ENCODE assay signal across 10 cellular contexts in genomic region chr2:113818382-113818951, GRCh38.
A peak's percentile ranks its signal among the peaks of the same experiment; 100 is the strongest.
DNase-seq lines count a peak whose midpoint lies in the region; FAIRE-seq and TF ChIP-seq lines count a peak whose summit lies in the region.
"Had no signal": no experiment of that assay in that cellular context is flagged by ENCODE, and none has a peak within 500 bp of the region (broad histone marks: within the 10 kb centered on the region; RNA-seq: fewer than 3 reads in every experiment).

No MANE protein-coding gene starts in this region.

- H3K4me1 Mint-ChIP-seq in activated naive CD4-positive, alpha-beta T cell treated with anti-CD3 and anti-CD28 coated beads for 36 hours (ENCODE audit: low read depth) = no peaks in the 10 kb centered on the region
- H3K4me1 Mint-ChIP-seq in immature natural killer cell = no peaks in the 10 kb centered on the region
- H3K4me1 Mint-ChIP-seq: activated naive CD8-positive, alpha-beta T cell treated with anti-CD3 and anti-CD28 coated beads, Interleukin-2, amount 10 ng/mL, durations not matched to agents 7 days and 5 days had no signal

- H3K27ac ChIP-seq in AG04450 (ENCODE audit: low read depth, low read length) (peak overlapping the region; percentile 90), H1 (ENCODE audit: low read depth, low read length) (no peak overlapping the region), mesodermal cell (ENCODE audit: low read depth, low read length, severe bottlenecking) (peak overlapping the region; percentile 71)

- TF ChIP-seq POLR2A in H1 (IDR thresholded peaks at IDR 0.05; ENCODE audit: control extremely low read depth in 1 of 2, low read depth in 2 of 2, low read length in 2 of 2) = no peak

- H3K9me3 ChIP-seq in AG04450 (ENCODE audit: control insufficient read depth, insufficient read depth, low read length) = no peaks in the 10 kb centered on the region
- H3K9me3 ChIP-seq in H1 (ENCODE audit: insufficient read depth in 2 of 2, low read depth in 1 of 2, low read length in 1 of 2) = no peaks in the 10 kb centered on the region
- no peaks in the 10 kb centered on the region for H3K9me3 ChIP-seq in mesodermal cell (ENCODE audit: control insufficient read depth, low read length)

- CTCF ChIA-PET in AG04450 (lab: Charles Lee) = interaction anchor here (1.3 kb wide), 1 partner anchor 27 kb away, joined by 4 read pairs; no protein-coding TSS in a partner anchor
- CTCF ChIA-PET in H1 (lab: Charles Lee; ENCODE audit: partially characterized antibody) = interaction anchor here (0.5 to 2.0 kb wide), 3 partner anchors 10 to 1906 kb away, joined by 3 to 5 read pairs (median 3); no protein-coding TSS in a partner anchor
- CTCF ChIA-PET in activated naive CD4-positive, alpha-beta T cell treated with anti-CD3 and anti-CD28 coated beads for 36 hours (lab: Charles Lee) = no interaction called here

- no peak overlapping the region for H3K9ac ChIP-seq in H1 (replicated peaks in 1 of 4; ENCODE audit: extremely low read depth in 1 of 4, low read depth in 3 of 4, low read length in 3 of 4)

- H3K4me3 ChIP-seq in AG04450 (ENCODE audit: low read depth, low read length) = peak overlapping the region; percentile 29; the same call in 1 of the 2 replicates
- no peak overlapping the region for H3K4me3 ChIP-seq in H1 (ENCODE audit: extremely low read depth in 1 of 4, insufficient read depth in 2 of 4, low read depth in 3 of 4, low read length in 4 of 4)
- no peak overlapping the region for H3K4me3 ChIP-seq in mesodermal cell (ENCODE audit: extremely low read depth, insufficient read depth, low read length, poor library complexity, severe bottlenecking)

- DNase-seq in AG04450 (ENCODE audit: low read depth, low spot score) (peak; percentile 98), LoVo (ENCODE audit: low spot score) (peak; percentile 90), H1 (ENCODE audit: low read depth in 1 of 2, low spot score in 2 of 2) (peak in 1 of 2 experiments; percentile 27), NCI-H146 treated with DMSO at 0.1 percent for 48 hours (lab: John Stamatoyannopoulos, UW; ENCODE audit: unreplicated experiment) (no peak), DMS153 treated with DMSO at 0.1 percent for 48 hours (lab: John Stamatoyannopoulos, UW; ENCODE audit: unreplicated experiment) (no peak), immature natural killer cell (no peak)
- DNase-seq in activated naive CD4-positive, alpha-beta T cell treated with anti-CD3 and anti-CD28 coated beads for 36 hours = no peak
- DNase-seq: activated naive CD8-positive, alpha-beta T cell treated with anti-CD3 and anti-CD28 coated beads, Interleukin-2, amount 10 ng/mL, durations not matched to agents 7 days and 5 days had no signal

- peak overlapping the region in 1 of 2 experiments; percentile 12; a peak in 1 of 4 replicates for H3K4me2 ChIP-seq in H1 (ENCODE audit: insufficient read depth in 1 of 2, low read depth in 2 of 2, low read length in 2 of 2)

- TF ChIP-seq RAD21 in H1 (IDR thresholded peaks at IDR 0.05 in 1 of 2, conservative IDR thresholded peaks at IDR 0.05 in 1 of 2; ENCODE audit: low read depth in 2 of 2, low read length in 2 of 2) = no peak

- H3K14ac ChIP-seq in H1 (ENCODE audit: insufficient read length) = no peak overlapping the region

- peak overlapping the region; percentile 81; the same call in 1 of the 2 replicates for H2BK15ac ChIP-seq in H1 (ENCODE audit: low read length)

- FAIRE-seq in H1 (lab: Jason Lieb, UNC) = no peak

- H2AFZ ChIP-seq in H1 (ENCODE audit: low read length) = peak overlapping the region; percentile 90

- H3K27me3 Mint-ChIP-seq in activated naive CD4-positive, alpha-beta T cell treated with anti-CD3 and anti-CD28 coated beads for 36 hours (ENCODE audit: low read depth) = no peaks in the 10 kb centered on the region
- peaks cover 0 to 2% (median 0%) of the 10 kb centered on the region in 3 donors for H3K27me3 Mint-ChIP-seq in immature natural killer cell (ENCODE audit: low read depth in 3 of 3)
- H3K27me3 Mint-ChIP-seq: activated naive CD8-positive, alpha-beta T cell treated with anti-CD3 and anti-CD28 coated beads, Interleukin-2, amount 10 ng/mL, durations not matched to agents 7 days and 5 days; IgD-negative memory B cell had no signal

- H3K79me2 ChIP-seq in H1 (ENCODE audit: control insufficient read depth in 1 of 2, insufficient read depth in 2 of 2, low read length in 2 of 2) = no peaks in the 10 kb centered on the region

- H3K79me1 ChIP-seq in H1 (ENCODE audit: low read depth, low read length) = no peaks in the 10 kb centered on the region

- POLR2A ChIA-PET in AG04450 (lab: Yijun Ruan, JAX) = interaction anchor here (0.5 to 1.3 kb wide), 6 partner anchors 28 to 71 kb away, joined by 3 to 8 read pairs (median 6); partner anchors contain the start of genes ACTR3 and SLC35F5
- POLR2A ChIA-PET in H1 (lab: Charles Lee; ENCODE audit: partially characterized antibody) = interaction anchor here (1.2 to 1.5 kb wide), 2 partner anchors 62 to 71 kb away, joined by 5 to 7 read pairs; partner anchors contain the start of genes ACTR3 and SLC35F5

- no peaks in the 10 kb centered on the region for H3K36me3 Mint-ChIP-seq in activated naive CD4-positive, alpha-beta T cell treated with anti-CD3 and anti-CD28 coated beads for 36 hours (ENCODE audit: low read depth)
- peaks cover 0 to 5% (median 0%) of the 10 kb centered on the region in 3 donors for H3K36me3 Mint-ChIP-seq in immature natural killer cell
- H3K36me3 Mint-ChIP-seq: activated naive CD8-positive, alpha-beta T cell treated with anti-CD3 and anti-CD28 coated beads, Interleukin-2, amount 10 ng/mL, durations not matched to agents 7 days and 5 days had no signal

- peak overlapping the region; percentile 37; the same call in 1 of the 2 replicates for H2BK5ac ChIP-seq in H1 (ENCODE audit: low read depth, low read length)

- no peak for TF ChIP-seq CTCF in AG04450 (IDR thresholded peaks at IDR 0.05; ENCODE audit: low read depth, low read length)
- no peak for TF ChIP-seq CTCF in H1 (IDR thresholded peaks at IDR 0.05; ENCODE audit: control extremely low read depth in 1 of 3, insufficient read depth in 1 of 3, low read depth in 1 of 3, low read length in 3 of 3)

- H3K4me3 Mint-ChIP-seq in activated naive CD4-positive, alpha-beta T cell treated with anti-CD3 and anti-CD28 coated beads for 36 hours = no peak overlapping the region
- H3K4me3 Mint-ChIP-seq in immature natural killer cell = no peak overlapping the region
- H3K4me3 Mint-ChIP-seq: activated naive CD8-positive, alpha-beta T cell treated with anti-CD3 and anti-CD28 coated beads, Interleukin-2, amount 10 ng/mL, durations not matched to agents 7 days and 5 days; IgD-negative memory B cell had no signal

- no peak overlapping the region for H3K23ac ChIP-seq in H1 (ENCODE audit: insufficient read length)

- H2BK12ac ChIP-seq in H1 (ENCODE audit: low read depth, low read length) = no peak overlapping the region

- no peaks in the 10 kb centered on the region for H3K9me3 Mint-ChIP-seq in activated naive CD4-positive, alpha-beta T cell treated with anti-CD3 and anti-CD28 coated beads for 36 hours
- peaks cover 0 to 1% (median 0%) of the 10 kb centered on the region in 6 donors for H3K9me3 Mint-ChIP-seq in immature natural killer cell
- H3K9me3 Mint-ChIP-seq: activated naive CD8-positive, alpha-beta T cell treated with anti-CD3 and anti-CD28 coated beads, Interleukin-2, amount 10 ng/mL, durations not matched to agents 7 days and 5 days; IgD-negative memory B cell had no signal

- TF ChIP-seq EP300 in H1 (IDR thresholded peaks at IDR 0.05; ENCODE audit: borderline replicate concordance in 1 of 2, low read depth in 2 of 2, low read length in 2 of 2) = no peak

- H3K27ac Mint-ChIP-seq in activated naive CD4-positive, alpha-beta T cell treated with anti-CD3 and anti-CD28 coated beads for 36 hours = no peak overlapping the region
- H3K27ac Mint-ChIP-seq in immature natural killer cell = no peak overlapping the region
- H3K27ac Mint-ChIP-seq: activated naive CD8-positive, alpha-beta T cell treated with anti-CD3 and anti-CD28 coated beads, Interleukin-2, amount 10 ng/mL, durations not matched to agents 7 days and 5 days had no signal

- intact Hi-C loops in activated naive CD4-positive, alpha-beta T cell treated with anti-CD3 and anti-CD28 coated beads for 36 hours (cut with micrococcal nuclease) = no loop called here

- WGBS in H1 (ENCODE audit: extremely low coverage in 1 of 2, insufficient coverage in 1 of 2, insufficient read length in 1 of 2, insufficient replicate concordance in 2 of 2, low coverage in 1 of 2, low lambda C conversion rate in 2 of 2, missing lambda C conversion rate in 1 of 2), 2 experiments = 51% methylated on average over 10 of the region's 10 CpGs; no CpG with 5 or more reads in 1 of the 2 experiments
- 14 to 16% methylated on average over 8 of the region's 10 CpGs for WGBS in mesodermal cell (ENCODE audit: insufficient coverage in 2 of 2), 2 experiments

- no peak overlapping the region for H4K8ac ChIP-seq in H1 (ENCODE audit: extremely low read depth, insufficient read depth, low read length)

- no peaks in the 10 kb centered on the region for H3K36me3 ChIP-seq in H1 (ENCODE audit: control insufficient read depth in 2 of 4, insufficient read depth in 4 of 4, low read length in 3 of 4)
- no peaks in the 10 kb centered on the region for H3K36me3 ChIP-seq in mesodermal cell (ENCODE audit: control insufficient read depth, insufficient read depth, low read length)

- H2BK20ac ChIP-seq in H1 (ENCODE audit: low read length) = no peak overlapping the region

- H3K4ac ChIP-seq in H1 (replicated peaks; ENCODE audit: insufficient read length, low read depth, low read length) = no peak overlapping the region

- H3K23me2 ChIP-seq in H1 (ENCODE audit: low read depth, low read length) = no peaks in the 10 kb centered on the region

- H3K27me3 ChIP-seq in AG04450 (ENCODE audit: control insufficient read depth, insufficient read depth, low read length) (no peaks in the 10 kb centered on the region), H1 (replicated peaks in 1 of 4; ENCODE audit: control insufficient read depth in 3 of 4, extremely low read depth in 1 of 4, insufficient read depth in 3 of 4, low read length in 3 of 4) (no peaks in the 10 kb centered on the region)

- H4K91ac ChIP-seq in H1 (replicated peaks; ENCODE audit: insufficient read length, low read length) = no peak overlapping the region

- H3K18ac ChIP-seq in H1 (ENCODE audit: extremely low read depth, low read length) = no peak overlapping the region

- H4K20me1 ChIP-seq in H1 (replicated peaks in 1 of 2; ENCODE audit: control insufficient read depth in 1 of 2, insufficient read depth in 2 of 2, low read length in 2 of 2) = no peaks in the 10 kb centered on the region

- no peak overlapping the region for H2BK120ac ChIP-seq in H1 (replicated peaks; ENCODE audit: low read depth, low read length)

- H2AK5ac ChIP-seq in H1 (ENCODE audit: low read depth, low read length) = no peak overlapping the region

- H4K5ac ChIP-seq in H1 (ENCODE audit: insufficient read length, low read depth, low read length) = no peak overlapping the region

- H3K4me1 ChIP-seq in H1 (replicated peaks in 1 of 4; ENCODE audit: control insufficient read depth in 3 of 4, insufficient read depth in 4 of 4, low read length in 3 of 4) = peaks cover 0 to 5% (median 2%) of the 10 kb centered on the region in 4 experiments; a peak in 3 of 7 replicates
- peaks cover 17% of the 10 kb centered on the region for H3K4me1 ChIP-seq in mesodermal cell (ENCODE audit: control insufficient read depth, insufficient read depth, low read length, poor library complexity, severe bottlenecking)

- H3K56ac ChIP-seq in H1 (replicated peaks; ENCODE audit: insufficient read length, low read depth, low read length) = no peak overlapping the region

Comparison
In these comparisons a context has a peak if more than half of its experiments do, and no peak if none do; other contexts are left out.
1. DNase-seq: peak in AG04450 (single experiment) and LoVo (single experiment); none in NCI-H146 treated with DMSO at 0.1 percent for 48 hours (single experiment), activated naive CD4-positive, alpha-beta T cell treated with anti-CD3 and anti-CD28 coated beads for 36 hours (single experiment), DMS153 treated with DMSO at 0.1 percent for 48 hours (single experiment) and immature natural killer cell (0 of 3).